ENCODE assay signal across 21 cellular contexts in genomic region chr18:31946305-31947046, GRCh38. TPM values are rescaled to one million over a fixed set of nuclear protein-coding genes. Genes with fewer than 3 reads are reported as not detected.
A peak's percentile ranks its signal among the peaks of the same experiment; 100 is the strongest.
DNase-seq lines count a peak whose midpoint lies in the region; ATAC-seq lines count a peak whose summit lies in the region.
"Had no signal": no experiment of that assay in that cellular context is flagged by ENCODE, and none has a peak within 500 bp of the region (broad histone marks: within the 10 kb centered on the region; RNA-seq: fewer than 3 reads in every experiment).

No MANE protein-coding gene starts in this region.

- H3K9me3 ChIP-seq in NT2/D1 (ENCODE audit: insufficient read depth, low read length) = no peaks in the 10 kb centered on the region; the same call in 1 of the 2 replicates
- H3K9me3 ChIP-seq: SJSA1 had no signal

- no peaks in the 10 kb centered on the region for H3K9me3 Mint-ChIP-seq in memory B cell
- H3K9me3 Mint-ChIP-seq: IgD-negative memory B cell had no signal

- H3K27ac Mint-ChIP-seq in memory B cell = peak overlapping the region; percentile 78

- H3K9ac ChIP-seq in NT2/D1 (ENCODE audit: insufficient read length, low read depth) = no peak overlapping the region
- H3K9ac ChIP-seq: GM23248, KMS-11 had no signal

- H3K4me3 Mint-ChIP-seq in memory B cell = no peak overlapping the region

- intact Hi-C loops in posterior vena cava (cut with DNase I) = loop anchor here in 1 of 2 donors (10.0 kb wide), 1 partner anchor 138 kb away; no protein-coding TSS in a partner anchor

- DNase-seq in ELF-1 (ENCODE audit: low read depth, low spot score) (peak; percentile 26), NT2/D1 (ENCODE audit: low read depth, low spot score) (peak; percentile 80), iPS DF 19.7 (ENCODE audit: low read depth, low spot score) (peak; percentile 65), memory B cell (ENCODE audit: low spot score in 2 of 2) (no peak), posterior vena cava (ENCODE audit: low spot score) (no peak)
- DNase-seq in stimulated activated CD4-positive, alpha-beta T cell treated with anti-CD3 and anti-CD28 coated beads, Interleukin-1b, Interleukin-23, amount 100 ng/mL, for 48 hours = no peak
- DNase-seq: GM23248, HCEC 1CT, NCI-H1048, NCI-H1417, NCI-H1694, NCI-H2029 treated with DMSO at 0.1 percent for 48 hours, NCI-H446 treated with DMSO at 0.1 percent for 48 hours, NCI-H526, Right ventricle myocardium superior, RPMI8226 had no signal

- ATAC-seq in memory B cell (ENCODE audit: low read depth) (no peak), HG03175 (IDR thresholded peaks at IDR 0.05; ENCODE audit: unreplicated experiment) (no peak), HG03460 (IDR thresholded peaks at IDR 0.05; ENCODE audit: unreplicated experiment) (no peak)

- H3K36me3 Mint-ChIP-seq in memory B cell = no peaks in the 10 kb centered on the region
- H3K36me3 Mint-ChIP-seq: IgD-negative memory B cell had no signal

- H3K27me3 Mint-ChIP-seq in memory B cell = peaks cover 3% of the 10 kb centered on the region
- H3K27me3 Mint-ChIP-seq: IgD-negative memory B cell had no signal

- no peak overlapping the region for H3K4me3 ChIP-seq in NT2/D1 (ENCODE audit: insufficient read length, low read depth)
- H3K4me3 ChIP-seq: GM23248, SJSA1 had no signal

- H3K36me3 ChIP-seq in NT2/D1 (ENCODE audit: insufficient read depth, insufficient read length, low read length) = no peaks in the 10 kb centered on the region

- H3K4me1 ChIP-seq in NT2/D1 (ENCODE audit: insufficient read depth, insufficient read length) = peaks cover 3% of the 10 kb centered on the region

- H3K27me3 ChIP-seq in NT2/D1 (ENCODE audit: insufficient read depth, insufficient read length) = peaks cover 3% of the 10 kb centered on the region
- H3K27me3 ChIP-seq: SJSA1 had no signal

- peaks cover 12% of the 10 kb centered on the region for H3K4me1 Mint-ChIP-seq in memory B cell

RNA-seq across cellular contexts. Expression of gene TRAPPC8, which starts 3.5 kb away (rescaled TPM):
- total RNA-seq in posterior vena cava = 10 to 100 TPM; 34.1 to 46.3 TPM

Comparison
In these comparisons a context has a peak if more than half of its experiments do, and no peak if none do; other contexts are left out.
1. DNase-seq: peak in ELF-1 (single experiment), NT2/D1 (single experiment) and iPS DF 19.7 (single experiment); none in memory B cell (0 of 2), posterior vena cava (single experiment) and stimulated activated CD4-positive, alpha-beta T cell treated with anti-CD3 and anti-CD28 coated beads, Interleukin-1b, Interleukin-23, amount 100 ng/mL, for 48 hours (single experiment).